In the genomic region with DNA sequence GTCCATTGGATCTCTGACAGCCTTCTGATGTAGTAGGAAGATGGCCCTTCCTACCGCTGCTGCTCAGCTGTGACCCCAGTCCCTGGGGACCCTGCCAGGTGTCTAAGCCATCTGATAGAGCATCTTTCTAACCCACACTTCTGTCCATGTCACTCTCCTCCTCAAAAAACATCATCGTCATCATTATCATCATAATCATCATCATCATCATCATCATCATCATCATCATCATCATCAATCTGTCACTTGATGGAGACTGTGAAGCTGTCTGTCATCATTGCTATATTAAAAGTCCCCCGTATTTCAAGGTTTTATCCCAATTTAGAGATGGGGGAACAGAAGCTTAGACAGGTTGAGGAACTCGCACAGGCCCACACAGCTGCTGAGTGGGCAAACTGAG, we compare ENCODE assay signal across 27 cellular contexts.
"Had no signal": no experiment of that assay in that cellular context is flagged by ENCODE, and none has a peak within 500 bp of the region (broad histone marks: within the 10 kb centered on the region; RNA-seq: fewer than 3 reads in every experiment).

No MANE protein-coding gene starts in this region.

- H3K4me1 ChIP-seq: left lung had no signal

- FAIRE-seq: keratinocyte, urothelium cell line had no signal

- H3K36me3 Mint-ChIP-seq: naive thymus-derived CD4-positive, alpha-beta T cell; natural killer cell treated with Interleukin-12 subunit alpha and Interleukin-12 subunit beta and Interleukin-15 and Interleukin-18, amount 100 ng/mL, for 72 hours; stimulated activated naive B cell treated with anti-CD40 and anti-IgM and Interleukin-4, amounts not matched to agents 10 μg/mL and 1 μg/mL and 100 μg/mL, for 72 hours had no signal

- H3K27ac Mint-ChIP-seq: natural killer cell treated with Interleukin-12 subunit alpha and Interleukin-12 subunit beta and Interleukin-15 and Interleukin-18, amount 100 ng/mL, for 72 hours; progenitor cell of endocrine pancreas; stimulated activated naive B cell treated with anti-CD40 and anti-IgM and Interleukin-4, amounts not matched to agents 10 μg/mL and 1 μg/mL and 100 μg/mL, for 72 hours had no signal

- H3K27ac ChIP-seq: left lung, ovary, right atrium auricular region, skin epidermis, stomach, suprapubic skin, thoracic aorta, tibial artery, upper lobe of right lung had no signal

- H3K9me3 ChIP-seq: left lung, mucosa of descending colon, ovary, right atrium auricular region, suprapubic skin, thoracic aorta, tibial artery, upper lobe of right lung had no signal

- H3K4me3 ChIP-seq: left lung, lung, mucosa of descending colon, ovary, right atrium auricular region, skin epidermis, stomach, suprapubic skin, thoracic aorta, tibial artery, upper lobe of right lung had no signal

- ATAC-seq: left colon; left lung; mucosa of descending colon; naive thymus-derived CD4-positive, alpha-beta T cell; natural killer cell treated with Interleukin-12 subunit alpha and Interleukin-12 subunit beta and Interleukin-15 and Interleukin-18, amount 100 ng/mL, for 72 hours; sciatic nerve; stimulated activated naive B cell treated with anti-CD40 and anti-IgM and Interleukin-4, amounts not matched to agents 10 μg/mL and 1 μg/mL and 100 μg/mL, for 72 hours; stimulated activated naive CD8-positive, alpha-beta T cell treated with anti-CD3 and anti-CD28 coated beads, Interleukin-15, Interleukin-2, amounts not matched to agents 100 U/mL and 50 U/mL, for 24 hours; upper lobe of right lung had no signal

- DNase-seq: hippocampal formation; left colon; left lung; midbrain; mucosa of descending colon; naive thymus-derived CD4-positive, alpha-beta T cell; ovary; stimulated activated CD4-positive, alpha-beta T cell treated with anti-CD3 and anti-CD28 coated beads, Interleukin-12 subunit alpha, Interleukin-12 subunit beta, amount 100 ng/mL, for 4 hours; stimulated activated CD4-positive, alpha-beta T cell treated with anti-CD3 and anti-CD28 coated beads, Interleukin-15, amount 100 ng/mL, for 24 hours; stimulated activated CD4-positive, alpha-beta T cell treated with anti-CD3 and anti-CD28 coated beads, Interleukin-2, amount 100 ng/mL, for 24 hours; stimulated activated CD4-positive, alpha-beta T cell treated with anti-CD3 and anti-CD28 coated beads, Interleukin-4, amount 100 ng/mL, for 1 hour; stimulated activated naive B cell treated with anti-CD40 and anti-IgM and Interleukin-4, amounts not matched to agents 10 μg/mL and 1 μg/mL and 100 μg/mL, for 72 hours; stimulated activated naive CD8-positive, alpha-beta T cell treated with anti-CD3 and anti-CD28 coated beads, Interleukin-15, Interleukin-2, amounts not matched to agents 100 U/mL and 50 U/mL, for 24 hours; stomach; tibial artery; trophoblast cell; upper lobe of right lung had no signal

- H3K4me3 Mint-ChIP-seq: naive thymus-derived CD4-positive, alpha-beta T cell; natural killer cell treated with Interleukin-12 subunit alpha and Interleukin-12 subunit beta and Interleukin-15 and Interleukin-18, amount 100 ng/mL, for 72 hours; stimulated activated naive B cell treated with anti-CD40 and anti-IgM and Interleukin-4, amounts not matched to agents 10 μg/mL and 1 μg/mL and 100 μg/mL, for 72 hours had no signal

- H3K36me3 ChIP-seq: left lung, ovary, right atrium auricular region, stomach, suprapubic skin, thoracic aorta, tibial artery, upper lobe of right lung had no signal

- H3K9me3 Mint-ChIP-seq: natural killer cell treated with Interleukin-12 subunit alpha and Interleukin-12 subunit beta and Interleukin-15 and Interleukin-18, amount 100 ng/mL, for 72 hours; stimulated activated naive B cell treated with anti-CD40 and anti-IgM and Interleukin-4, amounts not matched to agents 10 μg/mL and 1 μg/mL and 100 μg/mL, for 72 hours had no signal
